ENCODE assay signal across 1 cellular context in genomic region chr12:92568631-92569128, GRCh38.
A peak's percentile ranks its signal among the peaks of the same experiment; 100 is the strongest.
TF ChIP-seq lines count a peak whose summit lies in the region.

No MANE protein-coding gene starts in this region.

TF ChIP-seq in GM12878, 131 proteins besides CTCF, POLR2A, EP300 and RAD21 (continued from another document):
- 0 out of 4 replicates have a peak, but pooled peaks of 1 of the 2 experiments have one; percentile 10 for TF ChIP-seq IKZF2 (IDR thresholded peaks at IDR 0.05)
